ENCODE assay signal across 20 cellular contexts in the genomic region with DNA sequence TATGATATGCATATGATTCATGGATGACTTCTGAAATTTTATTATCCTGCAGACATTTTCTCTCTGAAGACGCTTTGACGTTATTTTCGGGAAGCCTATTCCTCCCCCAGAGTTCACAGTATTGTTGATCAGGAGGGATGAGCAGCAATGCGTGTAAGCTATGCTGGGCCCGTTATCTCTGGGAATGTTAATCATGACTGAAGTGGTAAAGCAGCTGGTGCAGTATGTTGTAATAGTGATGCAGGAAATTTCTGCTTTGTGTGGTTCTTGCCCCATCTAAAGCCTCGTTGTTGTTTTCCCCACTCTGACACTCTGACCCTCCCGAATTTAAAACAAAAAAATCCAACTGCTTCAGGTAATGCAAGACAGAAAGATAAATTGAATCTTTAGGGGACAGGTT.
A peak's percentile ranks its signal among the peaks of the same experiment; 100 is the strongest.
DNase-seq lines count a peak whose midpoint lies in the region; ATAC-seq and TF ChIP-seq lines count a peak whose summit lies in the region.
"Had no signal": no experiment of that assay in that cellular context is flagged by ENCODE, and none has a peak within 500 bp of the region (broad histone marks: within the 10 kb centered on the region; RNA-seq: fewer than 3 reads in every experiment).

No MANE protein-coding gene starts in this region.

- H3K4ac ChIP-seq in mesendoderm (ENCODE audit: low read depth, low read length), result no peak overlapping the region

- H3K56ac ChIP-seq in mesendoderm (ENCODE audit: low read length), result no peak overlapping the region

- no peak overlapping the region for H4K8ac ChIP-seq in mesendoderm (ENCODE audit: low read depth, low read length)

- H3K4me3 ChIP-seq in left ventricle myocardium inferior (no peak overlapping the region), mesendoderm (ENCODE audit: low read length) (no peak overlapping the region), HAP-1 (no peak overlapping the region)
- H3K4me3 ChIP-seq: BLaER1 treated with 17β-estradiol and CSF1 and Interleukin-3, amounts not matched to agents 10 nM and 100 nM; GM12878; GM23248; K562; Peyer's patch had no signal

- H3K36me3 ChIP-seq in left ventricle myocardium inferior, result no peaks in the 10 kb centered on the region
- no peaks in the 10 kb centered on the region for H3K36me3 ChIP-seq in mesendoderm (ENCODE audit: control insufficient read depth, insufficient read depth, low read length)
- H3K36me3 ChIP-seq in HAP-1 (replicated peaks), result no peaks in the 10 kb centered on the region
- H3K36me3 ChIP-seq: BLaER1 treated with 17β-estradiol and CSF1 and Interleukin-3, amounts not matched to agents 10 nM and 100 nM; Peyer's patch had no signal

- peak; percentile 57 to 91 for ATAC-seq in left cardiac atrium
- ATAC-seq in left ventricle myocardium superior, result peak; percentile 41
- ATAC-seq in GM19395 (IDR thresholded peaks at IDR 0.05; ENCODE audit: unreplicated experiment), result no peak
- no peak for ATAC-seq in GM21786 (IDR thresholded peaks at IDR 0.05; ENCODE audit: unreplicated experiment)
- ATAC-seq: GM12878, K562 had no signal

- DNase-seq in left cardiac atrium (no peak), left ventricle myocardium inferior (no peak), left ventricle myocardium superior (no peak), mesendoderm (peak; percentile 52), HAP-1 (ENCODE audit: low spot score in 2 of 2) (no peak), midbrain (lab: John Stamatoyannopoulos, UW) (no peak)
- DNase-seq: DMS79 treated with DMSO at 0.1 percent for 48 hours, GDM1, GM23248, MV-4-11, NCI-H1417, NCI-H187 treated with DMSO at 0.1 percent for 48 hours, NCI-H2171, Peyer's patch, SIG-M5 had no signal

- H3K27me3 ChIP-seq in left ventricle myocardium inferior (ENCODE audit: low read depth) (no peaks in the 10 kb centered on the region), mesendoderm (ENCODE audit: insufficient read depth, low read length, poor library complexity) (no peaks in the 10 kb centered on the region), HAP-1 (ENCODE audit: low read depth) (no peaks in the 10 kb centered on the region)
- H3K27me3 ChIP-seq: BLaER1 treated with 17β-estradiol and CSF1 and Interleukin-3, amounts not matched to agents 10 nM and 100 nM; Peyer's patch had no signal

- H3K9me3 ChIP-seq in left ventricle myocardium inferior (replicated peaks) (no peaks in the 10 kb centered on the region), HAP-1 (no peaks in the 10 kb centered on the region)
- H3K9me3 ChIP-seq: BLaER1 treated with 17β-estradiol and CSF1 and Interleukin-3, amounts not matched to agents 10 nM and 100 nM; Peyer's patch had no signal

- no peak overlapping the region for H3K27ac ChIP-seq in left ventricle myocardium inferior (replicated peaks)
- no peak overlapping the region for H3K27ac ChIP-seq in mesendoderm (ENCODE audit: low read depth, low read length)
- H3K27ac ChIP-seq: BLaER1 treated with 17β-estradiol and CSF1 and Interleukin-3, amounts not matched to agents 10 nM and 100 nM; GM23248; Peyer's patch had no signal

- no peak overlapping the region for H2BK15ac ChIP-seq in mesendoderm (replicated peaks; ENCODE audit: low read depth)

- no peak overlapping the region for H3K4me2 ChIP-seq in mesendoderm (ENCODE audit: low read length)
- H3K4me2 ChIP-seq: BLaER1 treated with 17β-estradiol and CSF1 and Interleukin-3, amounts not matched to agents 10 nM and 100 nM had no signal

- in situ Hi-C loops in HAP-1 (cut with MboI; ENCODE audit: low sequenced_read_pairs), result no loop called here

- intact Hi-C loops in left cardiac atrium (cut with DNase I), result no loop called here
- intact Hi-C loops in left ventricle myocardium inferior (cut with micrococcal nuclease), result no loop called here
- intact Hi-C loops in left ventricle myocardium superior (cut with micrococcal nuclease), result no loop called here

- no peaks in the 10 kb centered on the region for H3K79me2 ChIP-seq in mesendoderm (ENCODE audit: control insufficient read depth, insufficient read depth, low read length)

- no CpG with 5 or more reads among the region's 7 CpGs for WGBS in mesendoderm (ENCODE audit: extremely low coverage, insufficient coverage, low lambda C conversion rate)

- H3K9ac ChIP-seq in mesendoderm (ENCODE audit: low read length), result no peak overlapping the region
- H3K9ac ChIP-seq: BLaER1 treated with 17β-estradiol and CSF1 and Interleukin-3, amounts not matched to agents 10 nM and 100 nM; GM23248 had no signal

- H3K18ac ChIP-seq in mesendoderm (ENCODE audit: low read length), result no peak overlapping the region

- no peak for TF ChIP-seq CTCF in left ventricle myocardium inferior (IDR thresholded peaks at IDR 0.05; ENCODE audit: borderline replicate concordance)

- H3K79me1 ChIP-seq in mesendoderm (ENCODE audit: low read length), result no peaks in the 10 kb centered on the region

- no peaks in the 10 kb centered on the region for H3K4me1 ChIP-seq in left ventricle myocardium inferior
- no peaks in the 10 kb centered on the region for H3K4me1 ChIP-seq in mesendoderm (ENCODE audit: control insufficient read depth, low read depth, low read length)
- H3K4me1 ChIP-seq in HAP-1, result peaks cover 3% of the 10 kb centered on the region; the same call in 1 of the 2 replicates
- H3K4me1 ChIP-seq: BLaER1 treated with 17β-estradiol and CSF1 and Interleukin-3, amounts not matched to agents 10 nM and 100 nM; Peyer's patch had no signal

- no peak overlapping the region for H2AK5ac ChIP-seq in mesendoderm (ENCODE audit: low read length)

- no peak overlapping the region for H3K23ac ChIP-seq in mesendoderm (ENCODE audit: low read length)

- H2BK120ac ChIP-seq in mesendoderm (ENCODE audit: low read depth, low read length), result no peak overlapping the region

- no peak overlapping the region for H4K5ac ChIP-seq in mesendoderm (ENCODE audit: low read length)

- H2BK5ac ChIP-seq in mesendoderm (ENCODE audit: low read length), result no peak overlapping the region

Comparison
In these comparisons a context has a peak if more than half of its experiments do, and no peak if none do; other contexts are left out.
1. ATAC-seq: peak in left cardiac atrium (2 of 2) and left ventricle myocardium superior (single experiment); none in GM19395 (single experiment) and GM21786 (single experiment).